8 cellular contexts compared by ENCODE assay signal in the genomic region with DNA sequence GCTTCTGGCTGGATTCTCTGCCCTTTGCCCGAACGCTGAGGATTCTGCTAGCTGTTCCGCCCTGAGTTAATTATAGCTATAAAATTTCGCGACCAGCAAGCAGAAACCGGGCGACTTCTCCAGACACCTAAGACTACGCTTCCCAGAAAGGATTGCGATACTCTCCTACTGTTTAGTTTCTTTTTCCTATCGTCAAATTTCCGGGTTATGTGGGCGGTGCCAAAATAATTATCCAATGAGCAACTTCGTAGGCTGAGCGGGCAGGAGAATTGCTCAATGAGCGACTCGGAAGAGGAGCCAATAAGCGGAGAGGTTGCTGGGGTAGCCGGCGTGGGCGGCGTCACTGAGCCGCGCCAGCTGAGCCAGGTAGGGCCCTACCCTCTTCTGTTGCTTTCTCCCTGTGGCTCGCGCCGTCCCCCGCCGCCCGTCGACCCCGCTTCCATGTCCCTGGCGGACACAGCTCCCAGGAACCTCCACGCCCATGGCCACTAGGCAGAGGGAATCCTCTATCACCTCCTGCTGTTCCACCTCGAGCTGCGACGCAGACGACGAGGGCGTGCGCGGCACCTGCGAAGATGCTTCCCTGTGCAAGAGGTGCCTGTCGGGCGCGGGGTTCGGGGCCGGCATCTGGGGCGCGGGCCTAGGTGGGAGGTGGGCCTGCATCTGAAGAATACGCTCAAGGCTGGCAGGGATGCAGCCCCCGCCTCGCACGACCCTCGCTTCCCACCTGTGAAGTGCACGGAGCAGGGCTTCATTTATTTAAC. TPM values are rescaled to one million over a fixed set of nuclear protein-coding genes. Genes with fewer than 3 reads are reported as not detected.
DNase-seq lines count a peak whose midpoint lies in the region; TF ChIP-seq lines count a peak whose summit lies in the region.

A gene (plus strand): TSS at position 340 of the 764 bp plus-strand sequence. CDS start 142 bp downstream, at position 482.

- H3K4me3 ChIP-seq in effector memory CD4-positive, alpha-beta T cell (ENCODE audit: insufficient read depth, low read depth, low read length, poor library complexity, severe bottlenecking): peak within 1 kb of the TSS; percentile 91

- CTCF ChIA-PET in activated CD8-positive, alpha-beta memory T cell treated with anti-CD3 and anti-CD28 coated beads for 36 hours (lab: Charles Lee): interaction anchor here (0.6 to 3.2 kb wide), 4 partner anchors 9 to 113 kb away, joined by 3 to 18 read pairs (median 4); no protein-coding TSS in a partner anchor

- H3K27ac ChIP-seq in effector memory CD4-positive, alpha-beta T cell (ENCODE audit: insufficient read depth, low read length, poor library complexity, severe bottlenecking): peak within 1 kb of the TSS; percentile 69

- peaks cover 17% of the 10 kb centered on the region for H3K4me1 ChIP-seq in effector memory CD4-positive, alpha-beta T cell (ENCODE audit: control insufficient read depth, insufficient read depth, low read length, poor library complexity, severe bottlenecking)

- no peaks in the 10 kb centered on the region for H3K9me3 ChIP-seq in effector memory CD4-positive, alpha-beta T cell (ENCODE audit: control insufficient read depth, low read length)

- H3K36me3 ChIP-seq in effector memory CD4-positive, alpha-beta T cell (ENCODE audit: control insufficient read depth, insufficient read depth, low read length): no peaks in the 10 kb centered on the region

- POLR2A ChIA-PET in activated CD8-positive, alpha-beta memory T cell treated with anti-CD3 and anti-CD28 coated beads for 36 hours (lab: Charles Lee): interaction anchor here (0.5 to 1.2 kb wide), 4 partner anchors 61 to 97 kb away, joined by 3 to 4 read pairs (median 3); a partner anchor contains a TSS

- no peak for TF ChIP-seq CTCF in GM20000 (IDR thresholded peaks at IDR 0.05; ENCODE audit: extremely low read depth, missing control alignments)

- DNase-seq in CMK (ENCODE audit: low read depth) (peak; percentile 89), GM20000 (ENCODE audit: low spot score) (peak; percentile 93), HT-29 (ENCODE audit: low spot score) (peak; percentile 99), NOMO-1 (lab: John Stamatoyannopoulos, UW; ENCODE audit: unreplicated experiment in 2 of 2) (peak; percentile 96 to 99), lung microvascular endothelial cell (ENCODE audit: low read depth in 2 of 2) (peak; percentile 97 to 98)
- DNase-seq in effector memory CD4-positive, alpha-beta T cell: peak; percentile 78 to 88 (median 88)
- peak; percentile 84 to 87 (median 84) for DNase-seq in stimulated activated CD4-positive, alpha-beta T cell treated with anti-CD3 and anti-CD28 coated beads, TNF-alpha, amount 100 ng/mL, for 48 hours (ENCODE audit: low read depth in 3 of 3)

- H3K27me3 ChIP-seq in effector memory CD4-positive, alpha-beta T cell (replicated peaks; ENCODE audit: control insufficient read depth, insufficient read depth, low read length, poor library complexity, severe bottlenecking): no peaks in the 10 kb centered on the region

RNA-seq across cellular contexts. Expression of the gene that starts here (rescaled TPM):
- total RNA-seq in HT-29 (2014; rRNA removed; shearing (Covaris generic)): 24.1 and 26.0 TPM in 2 replicates
- 10 to 100 TPM; 47.6 to 48.9 TPM for total RNA-seq in activated CD8-positive, alpha-beta memory T cell treated with anti-CD3 and anti-CD28 coated beads for 36 hours
- total RNA-seq in lung microvascular endothelial cell: 26.8 and 27.8 TPM in 2 replicates

Comparison
In these comparisons a context has a peak if more than half of its experiments do, and no peak if none do; other contexts are left out.
1. Peak in every context shown above with its lines: DNase-seq, H3K4me3 ChIP-seq and H3K27ac ChIP-seq.